Comparison of ENCODE assay signal across 28 cellular contexts in genomic region chr4:53499791-53500190, GRCh38.
"Had no signal": no experiment of that assay in that cellular context is flagged by ENCODE, and none has a peak within 500 bp of the region (broad histone marks: within the 10 kb centered on the region; RNA-seq: fewer than 3 reads in every experiment).

No MANE protein-coding gene starts in this region.

- H3K27ac ChIP-seq: cardiac muscle cell, SJSA1 had no signal

- H3K27ac Mint-ChIP-seq: activated CD4-positive, alpha-beta T cell treated with anti-CD3 and anti-CD28 coated beads for 36 hours; activated CD4-positive, alpha-beta T cell treated with anti-CD3 and anti-CD28 coated beads, Interleukin-2, amount 10 ng/mL, durations not matched to agents 7 days and 5 days; activated naive CD8-positive, alpha-beta T cell treated with anti-CD3 and anti-CD28 coated beads for 36 hours; T-helper 1 cell treated with Interleukin-12 subunit alpha and Interleukin-12 subunit beta and Interleukin-4 antibody, amounts not matched to agents 30 μg/mL and 1 μg/mL, for 36 hours; T-helper 2 cell treated with Interferon-gamma antibody and Interleukin-4, amounts not matched to agents 5 μg/mL and 100 μg/mL, for 36 hours; WTC11 had no signal

- H3K9ac ChIP-seq: SK-N-SH had no signal

- H3K4me1 Mint-ChIP-seq: activated CD4-positive, alpha-beta T cell treated with anti-CD3 and anti-CD28 coated beads for 36 hours; activated CD4-positive, alpha-beta T cell treated with anti-CD3 and anti-CD28 coated beads, Interleukin-2, amount 10 ng/mL, durations not matched to agents 7 days and 5 days; activated naive CD8-positive, alpha-beta T cell treated with anti-CD3 and anti-CD28 coated beads for 36 hours; central memory CD8-positive, alpha-beta T cell had no signal

- DNase-seq: activated CD4-positive, alpha-beta T cell treated with anti-CD3 and anti-CD28 coated beads for 36 hours; activated CD4-positive, alpha-beta T cell treated with anti-CD3 and anti-CD28 coated beads, Interleukin-2, amount 10 ng/mL, durations not matched to agents 7 days and 5 days; activated CD4-positive, alpha-beta T cell treated with anti-CD3 and anti-CD28 coated beads, Interleukin-2, amount 50 U/mL, for 48 hours; activated CD8-positive, alpha-beta memory T cell treated with anti-CD3 and anti-CD28 coated beads, Interleukin-2, amount 50 U/mL, for 4 hours; activated effector memory CD4-positive, alpha-beta T cell treated with Interleukin-2 at 50 U/mL for 16 hours; activated naive CD4-positive, alpha-beta T cell treated with anti-CD3 and anti-CD28 coated beads, Interleukin-2, amount 50 U/mL, for 16 hours; activated naive CD8-positive, alpha-beta T cell treated with anti-CD3 and anti-CD28 coated beads for 36 hours; activated T-cell treated with anti-CD3 and anti-CD28 coated beads, Interleukin-2, amount 50 U/mL, for 48 hours; amygdala; NCI-H1105; NCI-H1417 treated with DMSO at 0.1 percent for 48 hours; NCI-H187 treated with DMSO at 0.1 percent for 48 hours; NCI-H2081; NCI-H510A treated with DMSO at 0.1 percent for 48 hours; NCI-H526 treated with DMSO at 0.1 percent for 48 hours; NCI-H774; SHP77; SK-N-SH had no signal

- H3K4me1 ChIP-seq: SJSA1 had no signal

- H3K27me3 ChIP-seq: ascending aorta, cardiac muscle cell, SJSA1 had no signal

- H3K9me3 ChIP-seq: ascending aorta, SJSA1, SK-N-SH had no signal

- ATAC-seq: activated CD4-positive, alpha-beta T cell treated with anti-CD3 and anti-CD28 coated beads for 36 hours; activated CD4-positive, CD25-positive, alpha-beta regulatory T cell treated with anti-CD3 and anti-CD28 coated beads, Interleukin-2, amount 50 U/mL, for 24 hours; K562; Panc1; WTC11 had no signal

- H3K36me3 ChIP-seq: ascending aorta, cardiac muscle cell, SJSA1 had no signal

- H3K4me2 ChIP-seq: SK-N-SH had no signal

- H3K27me3 Mint-ChIP-seq: activated CD4-positive, alpha-beta T cell treated with anti-CD3 and anti-CD28 coated beads, Interleukin-2, amount 10 ng/mL, durations not matched to agents 7 days and 5 days; central memory CD8-positive, alpha-beta T cell had no signal

- H3K4me3 ChIP-seq: ascending aorta, cardiac muscle cell, K562, SJSA1 had no signal

- H3K9me3 Mint-ChIP-seq: activated CD4-positive, alpha-beta T cell treated with anti-CD3 and anti-CD28 coated beads, Interleukin-2, amount 10 ng/mL, durations not matched to agents 7 days and 5 days; activated naive CD8-positive, alpha-beta T cell treated with anti-CD3 and anti-CD28 coated beads for 36 hours; central memory CD8-positive, alpha-beta T cell; T-helper 1 cell treated with Interleukin-12 subunit alpha and Interleukin-12 subunit beta and Interleukin-4 antibody, amounts not matched to agents 30 μg/mL and 1 μg/mL, for 36 hours; T-helper 2 cell treated with Interferon-gamma antibody and Interleukin-4, amounts not matched to agents 5 μg/mL and 100 μg/mL, for 36 hours; WTC11 had no signal

- H3K36me3 Mint-ChIP-seq: activated naive CD8-positive, alpha-beta T cell treated with anti-CD3 and anti-CD28 coated beads for 36 hours; WTC11 had no signal

- H3K4me3 Mint-ChIP-seq: activated CD4-positive, alpha-beta T cell treated with anti-CD3 and anti-CD28 coated beads for 36 hours; activated CD4-positive, alpha-beta T cell treated with anti-CD3 and anti-CD28 coated beads, Interleukin-2, amount 10 ng/mL, durations not matched to agents 7 days and 5 days; activated naive CD8-positive, alpha-beta T cell treated with anti-CD3 and anti-CD28 coated beads for 36 hours; central memory CD8-positive, alpha-beta T cell; T-helper 1 cell treated with Interleukin-12 subunit alpha and Interleukin-12 subunit beta and Interleukin-4 antibody, amounts not matched to agents 30 μg/mL and 1 μg/mL, for 36 hours; T-helper 2 cell treated with Interferon-gamma antibody and Interleukin-4, amounts not matched to agents 5 μg/mL and 100 μg/mL, for 36 hours; WTC11 had no signal
